Comparison of ENCODE assay signal across 9 cellular contexts in the genomic region with DNA sequence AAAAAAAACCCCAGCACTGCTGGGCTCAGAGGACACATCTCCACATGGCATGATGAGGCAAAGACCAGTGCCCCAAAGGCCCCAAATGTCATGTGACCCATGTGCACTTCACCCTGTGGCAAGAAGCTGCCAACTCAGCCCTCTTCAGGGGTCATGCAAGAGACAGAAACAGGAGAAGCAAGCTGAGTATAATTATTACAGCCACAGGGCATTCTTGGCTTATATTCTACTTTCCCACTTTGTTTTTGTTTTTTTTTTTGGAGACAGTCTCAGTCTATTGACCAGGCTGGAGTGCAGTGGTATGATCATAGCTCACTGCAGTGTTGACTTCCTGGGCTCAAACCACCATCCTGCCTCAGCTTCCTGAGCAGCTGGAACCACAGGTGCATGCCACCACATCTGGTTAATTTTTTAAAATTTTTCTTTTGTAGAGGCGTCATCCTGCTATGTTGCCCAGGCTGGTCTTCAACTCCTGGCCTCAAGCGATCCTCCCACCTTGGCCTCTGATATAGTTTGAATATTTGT. TPM values are rescaled to one million over a fixed set of nuclear protein-coding genes. Genes with fewer than 3 reads are reported as not detected.
DNase-seq lines count a peak whose midpoint lies in the region; ATAC-seq and TF ChIP-seq lines count a peak whose summit lies in the region.
"Had no signal": no experiment of that assay in that cellular context is flagged by ENCODE, and none has a peak within 500 bp of the region (broad histone marks: within the 10 kb centered on the region; RNA-seq: fewer than 3 reads in every experiment).

No MANE protein-coding gene starts in this region.

- no peak for TF ChIP-seq CTCF in CD14-positive monocyte (IDR thresholded peaks at IDR 0.05)

- ATAC-seq in GM18909 (IDR thresholded peaks at IDR 0.05; ENCODE audit: poor library complexity, unreplicated experiment) (peak; percentile 60), left ventricle myocardium superior (peak; percentile 44), HG03439 (IDR thresholded peaks at IDR 0.05; ENCODE audit: unreplicated experiment) (no peak)

- H3K27ac Mint-ChIP-seq in CD14-positive monocyte, result peak overlapping the region; percentile 30 to 94 (median 86)

- peaks cover 4 to 9% (median 7%) of the 10 kb centered on the region in 7 donors for H3K9me3 Mint-ChIP-seq in CD14-positive monocyte

- H3K4me3 Mint-ChIP-seq in CD14-positive monocyte, result peak overlapping the region in 1 of 2 donors; percentile 53

- DNase-seq in CD14-positive monocyte (ENCODE audit: low spot score) (peak; percentile 96), RPMI8226 (peak; percentile 99), left ventricle myocardium superior (no peak), Ammon's horn (ENCODE audit: low spot score) (no peak), NCI-H1436 (lab: John Stamatoyannopoulos, UW) (no peak), DMS114 treated with DMSO at 0.1 percent for 48 hours (lab: John Stamatoyannopoulos, UW; ENCODE audit: unreplicated experiment) (no peak)
- DNase-seq: kidney glomerular epithelial cell had no signal

- intact Hi-C loops in CD14-positive monocyte (cut with micrococcal nuclease), result no loop called here
- intact Hi-C loops in left ventricle myocardium superior (cut with micrococcal nuclease), result no loop called here

- H3K4me1 Mint-ChIP-seq in CD14-positive monocyte, result peaks cover 55% of the 10 kb centered on the region

- peaks cover 7 to 10% of the 10 kb centered on the region in 2 donors for H3K36me3 Mint-ChIP-seq in CD14-positive monocyte

- H3K27me3 Mint-ChIP-seq in CD14-positive monocyte (ENCODE audit: low read depth in 3 of 3), result peaks cover 0 to 6% (median 3%) of the 10 kb centered on the region in 3 donors

RNA-seq across cellular contexts. Expression of a gene that starts 32.7 kb away (rescaled TPM):
- polyA plus RNA-seq in CD14-positive monocyte, result 100 to 1,000 TPM in 1 of 2 donors, 10 to 100 TPM in 1; 69.0 to 118 TPM
- 70.8 TPM for total RNA-seq in left ventricle myocardium superior

RNA-seq across cellular contexts. Expression of a gene that starts 48.9 kb away (rescaled TPM):
- 100 to 1,000 TPM in 1 of 2 donors, 10 to 100 TPM in 1; 91.7 to 111 TPM for polyA plus RNA-seq in CD14-positive monocyte
- total RNA-seq in left ventricle myocardium superior, result 22.4 TPM

Comparison
In these comparisons a context has a peak if more than half of its experiments do, and no peak if none do; other contexts are left out.
1. DNase-seq: peak in CD14-positive monocyte (single experiment) and RPMI8226 (single experiment); none in left ventricle myocardium superior (single experiment), Ammon's horn (single experiment), NCI-H1436 (single experiment) and DMS114 treated with DMSO at 0.1 percent for 48 hours (single experiment).